Comparison of ENCODE assay signal across 3 cellular contexts in the genomic region with DNA sequence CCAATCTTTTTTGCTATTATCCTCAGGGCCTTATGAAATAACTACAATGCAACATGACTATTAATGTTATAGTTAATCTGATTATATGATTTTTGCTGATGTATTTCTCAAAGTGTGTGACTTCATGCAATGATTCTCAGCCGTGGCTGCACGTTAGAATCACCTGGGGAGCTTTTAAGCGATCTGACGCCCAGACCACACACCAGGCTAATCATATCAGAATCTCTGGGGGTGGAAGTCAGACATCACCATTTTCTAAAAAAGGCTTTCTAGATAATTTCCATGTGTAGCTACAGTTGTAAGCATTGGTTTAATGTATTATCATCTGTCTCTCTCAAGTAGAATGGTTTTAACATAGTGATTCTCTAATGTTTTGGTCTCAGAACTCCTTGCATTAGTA.
TF ChIP-seq lines count a peak whose summit lies in the region.

No MANE protein-coding gene starts in this region.

TF ChIP-seq in SK-N-SH, 30 proteins besides CTCF, POLR2A, EP300 and RAD21:
- TF ChIP-seq SMC3 (IDR thresholded peaks at IDR 0.05; ENCODE audit: low read depth, low read length) = no peak
- TF ChIP-seq GABPA (IDR thresholded peaks at IDR 0.05; ENCODE audit: low read depth) = no peak
- no peak for TF ChIP-seq MXI1 (IDR thresholded peaks at IDR 0.05; ENCODE audit: low read depth, low read length)
- TF ChIP-seq FOSL2 (IDR thresholded peaks at IDR 0.05; ENCODE audit: borderline replicate concordance, low read depth) = no peak
- TF ChIP-seq, protein P1, sequence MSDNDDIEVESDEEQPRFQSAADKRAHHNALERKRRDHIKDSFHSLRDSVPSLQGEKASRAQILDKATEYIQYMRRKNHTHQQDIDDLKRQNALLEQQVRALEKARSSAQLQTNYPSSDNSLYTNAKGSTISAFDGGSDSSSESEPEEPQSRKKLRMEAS (IDR thresholded peaks at IDR 0.05; ENCODE audit: low read depth) = no peak
- TF ChIP-seq JUND (IDR thresholded peaks at IDR 0.05) = no peak
- peak; percentile 32; the same call in 1 of the 2 replicates for TF ChIP-seq GATA2 (CRISPR knock-in tag; IDR thresholded peaks at IDR 0.05)

TF ChIP-seq in SK-N-SH treated with all-trans-retinoic acid at 6 μM for 48 hours, 23 proteins besides CTCF, POLR2A, EP300 and RAD21 (continues in another document):
- TF ChIP-seq ARNTL (CRISPR knock-in tag; IDR thresholded peaks at IDR 0.05; ENCODE audit: borderline replicate concordance, low read depth) (no peak), TOX (CRISPR knock-in tag; IDR thresholded peaks at IDR 0.05; ENCODE audit: borderline replicate concordance) (no peak), ZNF70 (CRISPR knock-in tag; IDR thresholded peaks at IDR 0.05) (no peak), PPARA (CRISPR knock-in tag; IDR thresholded peaks at IDR 0.05; ENCODE audit: borderline replicate concordance) (no peak), TCF4 (CRISPR knock-in tag; IDR thresholded peaks at IDR 0.05; ENCODE audit: borderline replicate concordance) (no peak), ESRRG (CRISPR knock-in tag; IDR thresholded peaks at IDR 0.05) (no peak), ZC3H10 (CRISPR knock-in tag; IDR thresholded peaks at IDR 0.05) (no peak), RARB (CRISPR knock-in tag; IDR thresholded peaks at IDR 0.05) (no peak), OSR1 (CRISPR knock-in tag; IDR thresholded peaks at IDR 0.05) (no peak), SNAI2 (CRISPR knock-in tag; IDR thresholded peaks at IDR 0.05) (no peak), ZNF565 (CRISPR knock-in tag; conservative IDR thresholded peaks at IDR 0.05; ENCODE audit: low read depth) (no peak)
- TF ChIP-seq, protein P2, sequence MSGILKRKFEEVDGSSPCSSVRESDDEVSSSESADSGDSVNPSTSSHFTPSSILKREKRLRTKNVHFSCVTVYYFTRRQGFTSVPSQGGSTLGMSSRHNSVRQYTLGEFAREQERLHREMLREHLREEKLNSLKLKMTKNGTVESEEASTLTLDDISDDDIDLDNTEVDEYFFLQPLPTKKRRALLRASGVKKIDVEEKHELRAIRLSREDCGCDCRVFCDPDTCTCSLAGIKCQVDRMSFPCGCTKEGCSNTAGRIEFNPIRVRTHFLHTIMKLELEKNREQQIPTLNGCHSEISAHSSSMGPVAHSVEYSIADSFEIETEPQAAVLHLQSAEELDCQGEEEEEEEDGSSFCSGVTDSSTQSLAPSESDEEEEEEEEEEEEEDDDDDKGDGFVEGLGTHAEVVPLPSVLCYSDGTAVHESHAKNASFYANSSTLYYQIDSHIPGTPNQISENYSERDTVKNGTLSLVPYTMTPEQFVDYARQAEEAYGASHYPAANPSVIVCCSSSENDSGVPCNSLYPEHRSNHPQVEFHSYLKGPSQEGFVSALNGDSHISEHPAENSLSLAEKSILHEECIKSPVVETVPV (CRISPR knock-in tag; IDR thresholded peaks at IDR 0.05) = no peak
- TF ChIP-seq, protein P3, sequence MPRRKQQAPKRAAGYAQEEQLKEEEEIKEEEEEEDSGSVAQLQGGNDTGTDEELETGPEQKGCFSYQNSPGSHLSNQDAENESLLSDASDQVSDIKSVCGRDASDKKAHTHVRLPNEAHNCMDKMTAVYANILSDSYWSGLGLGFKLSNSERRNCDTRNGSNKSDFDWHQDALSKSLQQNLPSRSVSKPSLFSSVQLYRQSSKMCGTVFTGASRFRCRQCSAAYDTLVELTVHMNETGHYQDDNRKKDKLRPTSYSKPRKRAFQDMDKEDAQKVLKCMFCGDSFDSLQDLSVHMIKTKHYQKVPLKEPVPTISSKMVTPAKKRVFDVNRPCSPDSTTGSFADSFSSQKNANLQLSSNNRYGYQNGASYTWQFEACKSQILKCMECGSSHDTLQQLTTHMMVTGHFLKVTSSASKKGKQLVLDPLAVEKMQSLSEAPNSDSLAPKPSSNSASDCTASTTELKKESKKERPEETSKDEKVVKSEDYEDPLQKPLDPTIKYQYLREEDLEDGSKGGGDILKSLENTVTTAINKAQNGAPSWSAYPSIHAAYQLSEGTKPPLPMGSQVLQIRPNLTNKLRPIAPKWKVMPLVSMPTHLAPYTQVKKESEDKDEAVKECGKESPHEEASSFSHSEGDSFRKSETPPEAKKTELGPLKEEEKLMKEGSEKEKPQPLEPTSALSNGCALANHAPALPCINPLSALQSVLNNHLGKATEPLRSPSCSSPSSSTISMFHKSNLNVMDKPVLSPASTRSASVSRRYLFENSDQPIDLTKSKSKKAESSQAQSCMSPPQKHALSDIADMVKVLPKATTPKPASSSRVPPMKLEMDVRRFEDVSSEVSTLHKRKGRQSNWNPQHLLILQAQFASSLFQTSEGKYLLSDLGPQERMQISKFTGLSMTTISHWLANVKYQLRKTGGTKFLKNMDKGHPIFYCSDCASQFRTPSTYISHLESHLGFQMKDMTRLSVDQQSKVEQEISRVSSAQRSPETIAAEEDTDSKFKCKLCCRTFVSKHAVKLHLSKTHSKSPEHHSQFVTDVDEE (CRISPR knock-in tag; IDR thresholded peaks at IDR 0.05) = no peak
- TF ChIP-seq, protein P4, sequence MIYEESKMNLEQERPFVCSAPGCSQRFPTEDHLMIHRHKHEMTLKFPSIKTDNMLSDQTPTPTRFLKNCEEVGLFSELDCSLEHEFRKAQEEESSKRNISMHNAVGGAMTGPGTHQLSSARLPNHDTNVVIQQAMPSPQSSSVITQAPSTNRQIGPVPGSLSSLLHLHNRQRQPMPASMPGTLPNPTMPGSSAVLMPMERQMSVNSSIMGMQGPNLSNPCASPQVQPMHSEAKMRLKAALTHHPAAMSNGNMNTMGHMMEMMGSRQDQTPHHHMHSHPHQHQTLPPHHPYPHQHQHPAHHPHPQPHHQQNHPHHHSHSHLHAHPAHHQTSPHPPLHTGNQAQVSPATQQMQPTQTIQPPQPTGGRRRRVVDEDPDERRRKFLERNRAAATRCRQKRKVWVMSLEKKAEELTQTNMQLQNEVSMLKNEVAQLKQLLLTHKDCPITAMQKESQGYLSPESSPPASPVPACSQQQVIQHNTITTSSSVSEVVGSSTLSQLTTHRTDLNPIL (CRISPR knock-in tag; IDR thresholded peaks at IDR 0.05; ENCODE audit: low read depth) = no peak
- TF ChIP-seq, protein P5, sequence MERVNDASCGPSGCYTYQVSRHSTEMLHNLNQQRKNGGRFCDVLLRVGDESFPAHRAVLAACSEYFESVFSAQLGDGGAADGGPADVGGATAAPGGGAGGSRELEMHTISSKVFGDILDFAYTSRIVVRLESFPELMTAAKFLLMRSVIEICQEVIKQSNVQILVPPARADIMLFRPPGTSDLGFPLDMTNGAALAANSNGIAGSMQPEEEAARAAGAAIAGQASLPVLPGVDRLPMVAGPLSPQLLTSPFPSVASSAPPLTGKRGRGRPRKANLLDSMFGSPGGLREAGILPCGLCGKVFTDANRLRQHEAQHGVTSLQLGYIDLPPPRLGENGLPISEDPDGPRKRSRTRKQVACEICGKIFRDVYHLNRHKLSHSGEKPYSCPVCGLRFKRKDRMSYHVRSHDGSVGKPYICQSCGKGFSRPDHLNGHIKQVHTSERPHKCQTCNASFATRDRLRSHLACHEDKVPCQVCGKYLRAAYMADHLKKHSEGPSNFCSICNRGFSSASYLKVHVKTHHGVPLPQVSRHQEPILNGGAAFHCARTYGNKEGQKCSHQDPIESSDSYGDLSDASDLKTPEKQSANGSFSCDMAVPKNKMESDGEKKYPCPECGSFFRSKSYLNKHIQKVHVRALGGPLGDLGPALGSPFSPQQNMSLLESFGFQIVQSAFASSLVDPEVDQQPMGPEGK (CRISPR knock-in tag; IDR thresholded peaks at IDR 0.05; ENCODE audit: borderline replicate concordance) = no peak

TF ChIP-seq in GM12878, 131 proteins besides CTCF, POLR2A, EP300 and RAD21:
- TF ChIP-seq DPF2 (IDR thresholded peaks at IDR 0.05) (no peak), ZZZ3 (IDR thresholded peaks at IDR 0.05; ENCODE audit: control insufficient read depth, insufficient read length, low read depth) (no peak), TBL1XR1 (IDR thresholded peaks at IDR 0.05; ENCODE audit: low read depth, low read length) (no peak), HDAC6 (IDR thresholded peaks at IDR 0.05; ENCODE audit: unreplicated experiment) (no peak), ETV6 (conservative IDR thresholded peaks at IDR 0.05 in 1 of 2, IDR thresholded peaks at IDR 0.05 in 1 of 2; ENCODE audit: borderline replicate concordance in 1 of 2, low read depth in 1 of 2) (no peak), ZSCAN29 (IDR thresholded peaks at IDR 0.05) (no peak), ASH2L (IDR thresholded peaks at IDR 0.05; ENCODE audit: borderline replicate concordance, low read depth) (no peak), CHD2 (IDR thresholded peaks at IDR 0.05; ENCODE audit: borderline replicate concordance, low read depth, low read length) (no peak), YBX1 (IDR thresholded peaks at IDR 0.05) (no peak), CBFB (IDR thresholded peaks at IDR 0.05; ENCODE audit: low read depth) (no peak), TCF7 (IDR thresholded peaks at IDR 0.05; ENCODE audit: borderline replicate concordance) (no peak), SREBF2 (IDR thresholded peaks at IDR 0.05; ENCODE audit: low read length) (no peak), EED (IDR thresholded peaks at IDR 0.05; ENCODE audit: low read depth) (no peak), NFYA (IDR thresholded peaks at IDR 0.05; ENCODE audit: borderline replicate concordance, low read depth, low read length) (no peak)
- TF ChIP-seq, protein P6, sequence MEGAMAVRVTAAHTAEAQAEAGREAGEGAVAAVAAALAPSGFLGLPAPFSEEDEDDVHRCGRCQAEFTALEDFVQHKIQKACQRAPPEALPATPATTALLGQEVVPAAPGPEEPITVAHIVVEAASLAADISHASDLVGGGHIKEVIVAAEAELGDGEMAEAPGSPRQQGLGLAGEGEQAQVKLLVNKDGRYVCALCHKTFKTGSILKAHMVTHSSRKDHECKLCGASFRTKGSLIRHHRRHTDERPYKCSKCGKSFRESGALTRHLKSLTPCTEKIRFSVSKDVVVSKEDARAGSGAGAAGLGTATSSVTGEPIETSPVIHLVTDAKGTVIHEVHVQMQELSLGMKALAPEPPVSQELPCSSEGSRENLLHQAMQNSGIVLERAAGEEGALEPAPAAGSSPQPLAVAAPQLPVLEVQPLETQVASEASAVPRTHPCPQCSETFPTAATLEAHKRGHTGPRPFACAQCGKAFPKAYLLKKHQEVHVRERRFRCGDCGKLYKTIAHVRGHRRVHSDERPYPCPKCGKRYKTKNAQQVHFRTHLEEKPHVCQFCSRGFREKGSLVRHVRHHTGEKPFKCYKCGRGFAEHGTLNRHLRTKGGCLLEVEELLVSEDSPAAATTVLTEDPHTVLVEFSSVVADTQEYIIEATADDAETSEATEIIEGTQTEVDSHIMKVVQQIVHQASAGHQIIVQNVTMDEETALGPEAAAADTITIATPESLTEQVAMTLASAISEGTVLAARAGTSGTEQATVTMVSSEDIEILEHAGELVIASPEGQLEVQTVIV (IDR thresholded peaks at IDR 0.05; ENCODE audit: borderline replicate concordance, partially characterized antibody) = no peak
- TF ChIP-seq, protein P7, sequence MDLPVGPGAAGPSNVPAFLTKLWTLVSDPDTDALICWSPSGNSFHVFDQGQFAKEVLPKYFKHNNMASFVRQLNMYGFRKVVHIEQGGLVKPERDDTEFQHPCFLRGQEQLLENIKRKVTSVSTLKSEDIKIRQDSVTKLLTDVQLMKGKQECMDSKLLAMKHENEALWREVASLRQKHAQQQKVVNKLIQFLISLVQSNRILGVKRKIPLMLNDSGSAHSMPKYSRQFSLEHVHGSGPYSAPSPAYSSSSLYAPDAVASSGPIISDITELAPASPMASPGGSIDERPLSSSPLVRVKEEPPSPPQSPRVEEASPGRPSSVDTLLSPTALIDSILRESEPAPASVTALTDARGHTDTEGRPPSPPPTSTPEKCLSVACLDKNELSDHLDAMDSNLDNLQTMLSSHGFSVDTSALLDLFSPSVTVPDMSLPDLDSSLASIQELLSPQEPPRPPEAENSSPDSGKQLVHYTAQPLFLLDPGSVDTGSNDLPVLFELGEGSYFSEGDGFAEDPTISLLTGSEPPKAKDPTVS (IDR thresholded peaks at IDR 0.05; ENCODE audit: low read depth, low read length) = no peak
